Comparison of ENCODE assay signal across 8 cellular contexts in genomic region chr11:36492724-36493304, GRCh38. TPM values are rescaled to one million over a fixed set of nuclear protein-coding genes. Genes with fewer than 3 reads are reported as not detected.
DNase-seq lines count a peak whose midpoint lies in the region; ATAC-seq and TF ChIP-seq lines count a peak whose summit lies in the region.

No MANE protein-coding gene starts in this region.

- H3K4me3 ChIP-seq in GM23248 (no peak overlapping the region), heart left ventricle (no peak overlapping the region), retinal pigment epithelial cell (ENCODE audit: low read length) (no peak overlapping the region)

- BruUV-seq in Calu3 (replicated peaks; lab: Mats Ljungman, UMichigan): no TSS peak

- H3K27me3 ChIP-seq in GM23248 (replicated peaks; ENCODE audit: insufficient read depth): no peaks in the 10 kb centered on the region
- no peaks in the 10 kb centered on the region for H3K27me3 ChIP-seq in heart left ventricle

- H3K27ac ChIP-seq in GM23248 (no peak overlapping the region), heart left ventricle (no peak overlapping the region)

- H4K20me1 ChIP-seq in GM23248 (ENCODE audit: insufficient read depth): no peaks in the 10 kb centered on the region

- H3K4me1 ChIP-seq in GM23248 (ENCODE audit: insufficient read depth) (peaks cover 2% of the 10 kb centered on the region), heart left ventricle (peaks cover 0 to 13% (median 5%) of the 10 kb centered on the region in 12 donors)

- no peak overlapping the region for H2AFZ ChIP-seq in GM23248

- peak; percentile 35 for DNase-seq in Calu3
- peak; percentile 63 for DNase-seq in GM23248
- peak; percentile 46 for DNase-seq in NCI-H2171 (lab: John Stamatoyannopoulos, UW)
- DNase-seq in activated gamma-delta T cell treated with anti-CD3 and anti-CD28 coated beads, Interleukin-2, amount 50 U/mL, for 16 hours (ENCODE audit: low read depth): peak; percentile 12
- DNase-seq in heart left ventricle: no peak
- no peak for DNase-seq in retinal pigment epithelial cell (ENCODE audit: low read depth)
- DNase-seq in UCSD-AML1 (lab: John Stamatoyannopoulos, UW; ENCODE audit: unreplicated experiment): no peak
- DNase-seq in sciatic nerve (ENCODE audit: low spot score): no peak

- intact Hi-C loops in Calu3 (cut with micrococcal nuclease; ENCODE audit: unreplicated experiment): loop anchor here (1.0 to 5.0 kb wide), 2 partner anchors 186 to 201 kb away; no protein-coding TSS in a partner anchor
- intact Hi-C loops in heart left ventricle (cut with DNase I): loop anchor here in 6 of 10 donors (5.0 kb wide), 2 partner anchors 186 to 201 kb away; no protein-coding TSS in a partner anchor
- intact Hi-C loops in sciatic nerve (cut with DNase I): no loop called here

- H3K4me3 Mint-ChIP-seq in Calu3 (ENCODE audit: low read depth, unreplicated experiment): no peak overlapping the region

- H3K36me3 Mint-ChIP-seq in Calu3 (ENCODE audit: insufficient read depth, unreplicated experiment): peaks cover 27% of the 10 kb centered on the region

- H3K9ac ChIP-seq in GM23248: no peak overlapping the region

- H3K4me2 ChIP-seq in GM23248 (ENCODE audit: unreplicated experiment): no peak overlapping the region

- H3F3A ChIP-seq in GM23248 (ENCODE audit: insufficient read depth): peaks cover 12% of the 10 kb centered on the region

- peaks cover 61% of the 10 kb centered on the region for H3K36me3 ChIP-seq in GM23248 (ENCODE audit: low read depth)
- H3K36me3 ChIP-seq in heart left ventricle: peaks cover 0 to 97% (median 94%) of the 10 kb centered on the region in 9 donors

- no peak overlapping the region for H3K27ac Mint-ChIP-seq in Calu3 (ENCODE audit: unreplicated experiment)

- no peaks in the 10 kb centered on the region for H3K27me3 Mint-ChIP-seq in Calu3 (ENCODE audit: unreplicated experiment)

- ATAC-seq in heart left ventricle (peak in 3 of 4 donors; percentile 50 to 55 (median 51)), sciatic nerve (no peak)

- H3K79me2 ChIP-seq in GM23248 (ENCODE audit: insufficient read depth): peaks cover 22% of the 10 kb centered on the region

- H3K9me3 ChIP-seq in GM23248 (ENCODE audit: low read depth) (no peaks in the 10 kb centered on the region), heart left ventricle (no peaks in the 10 kb centered on the region)

- TF ChIP-seq CTCF in Calu3 (IDR thresholded peaks at IDR 0.05; ENCODE audit: unreplicated experiment): peak; percentile 73
- peak; percentile 70 to 89 (median 79) for TF ChIP-seq CTCF in heart left ventricle (IDR thresholded peaks at IDR 0.05)
- peak; percentile 83 for TF ChIP-seq CTCF in retinal pigment epithelial cell (conservative IDR thresholded peaks at IDR 0.05; ENCODE audit: low read depth, low read length)

- H3K9me3 Mint-ChIP-seq in Calu3 (ENCODE audit: low read depth, unreplicated experiment): no peaks in the 10 kb centered on the region

- no peaks in the 10 kb centered on the region for H3K4me1 Mint-ChIP-seq in Calu3 (ENCODE audit: low read depth, unreplicated experiment)

- in situ Hi-C loops in GM23248 (cut with MboI): loop anchor here (25.0 kb wide), 1 partner anchor 981 kb away; no protein-coding TSS in a partner anchor

- no peaks in the 10 kb centered on the region for H3K9me2 ChIP-seq in GM23248 (ENCODE audit: insufficient read depth)

- TF ChIP-seq POLR2A in heart left ventricle (IDR thresholded peaks at IDR 0.05): no peak

- CTCF ChIA-PET in Calu3 (lab: Charles Lee): interaction anchor here (0.6 to 2.0 kb wide), 13 partner anchors 8 to 671 kb away, joined by 3 to 22 read pairs (median 5); partner anchors contain the start of genes COMMD9 and TRAF6

RNA-seq across cellular contexts. Expression of gene TRAF6, which starts 17.3 kb away (rescaled TPM):
- total RNA-seq in Calu3 (2022): 13.5 and 14.8 TPM in 2 replicates
- 6.2 and 7.2 TPM in 2 replicates for total RNA-seq in GM23248 (2014; rRNA removed; shearing (Covaris generic))
- polyA plus RNA-seq in GM23248 (2016; fragmentation: Nextera tagmentation; extraction: Ambion mirVana): 7.9 and 8.6 TPM in 2 replicates
- total RNA-seq in heart left ventricle: 10 to 100 TPM; 10.1 to 17.4 (median 15.1) TPM
- polyA plus RNA-seq in heart left ventricle: 1 to 10 TPM; 2.7 to 6.6 TPM
- total RNA-seq in sciatic nerve: 16.6 TPM

Comparison
In these comparisons a context has a peak if more than half of its experiments do, and no peak if none do; other contexts are left out.
1. DNase-seq: peak in Calu3 (single experiment), GM23248 (single experiment), NCI-H2171 (single experiment) and activated gamma-delta T cell treated with anti-CD3 and anti-CD28 coated beads, Interleukin-2, amount 50 U/mL, for 16 hours (single experiment); none in heart left ventricle (0 of 5), retinal pigment epithelial cell (single experiment), UCSD-AML1 (single experiment) and sciatic nerve (single experiment).
2. Peak in every context shown above with its lines, with median percentiles within 50 percentile points of each other: CTCF ChIP-seq.